Comparison of ENCODE assay signal across 17 cellular contexts in the genomic region with DNA sequence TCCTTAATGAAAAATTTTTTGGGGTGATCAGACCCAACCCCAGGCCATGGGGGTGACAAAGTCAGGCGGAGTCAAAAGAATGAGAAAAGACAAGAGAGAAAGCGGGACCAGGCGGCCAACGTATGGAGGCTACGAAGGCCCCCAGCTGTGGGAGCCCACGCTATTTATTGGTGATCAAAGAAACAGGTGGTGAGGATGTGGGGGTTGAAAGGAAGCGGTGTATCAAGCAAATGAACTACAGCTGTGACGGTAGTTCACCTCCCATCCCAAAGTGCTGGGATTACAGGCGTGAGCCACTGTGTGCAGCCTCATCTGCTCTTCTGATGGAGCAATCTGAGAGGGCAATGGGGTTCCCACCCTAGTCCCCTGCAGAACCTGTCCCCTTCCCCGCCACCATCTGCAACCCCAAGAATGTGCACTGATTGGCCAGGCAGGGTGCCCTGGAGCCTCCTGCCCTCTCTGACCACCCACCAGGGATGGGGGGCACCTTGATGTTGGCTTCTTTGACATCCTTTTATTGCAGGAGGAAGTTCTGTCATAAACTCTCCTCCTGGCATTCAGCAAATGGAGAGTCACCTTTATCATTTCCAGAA. TPM values are rescaled to one million over a fixed set of nuclear protein-coding genes. Genes with fewer than 3 reads are reported as not detected.
"Had no signal": no experiment of that assay in that cellular context is flagged by ENCODE, and none has a peak within 500 bp of the region (broad histone marks: within the 10 kb centered on the region; RNA-seq: fewer than 3 reads in every experiment).

No MANE protein-coding gene starts in this region.

- H3K4me3 ChIP-seq: lower lobe of right lung, thyroid gland, vagina had no signal

- H3K4me3 Mint-ChIP-seq: immature natural killer cell had no signal

- H3K27ac ChIP-seq: ascending aorta, dorsolateral prefrontal cortex, esophagus squamous epithelium, lower lobe of right lung, pancreas, thyroid gland, vagina had no signal

- H3K36me3 ChIP-seq: ascending aorta, esophagus squamous epithelium, lower lobe of right lung, pancreas, thyroid gland, vagina had no signal

- H3K36me3 Mint-ChIP-seq: immature natural killer cell; naive thymus-derived CD4-positive, alpha-beta T cell had no signal

- H3K9me3 ChIP-seq: ascending aorta, esophagus squamous epithelium, lower lobe of right lung, pancreas, thyroid gland, vagina had no signal

- ATAC-seq: left cardiac atrium; lower lobe of right lung; naive thymus-derived CD4-positive, alpha-beta T cell; pancreas had no signal

- H3K9me3 Mint-ChIP-seq: immature natural killer cell; T-helper 2 cell treated with Interferon-gamma antibody and Interleukin-4, amounts not matched to agents 5 μg/mL and 100 μg/mL, for 36 hours had no signal

- DNase-seq: activated CD4-positive, alpha-beta T cell treated with anti-CD3 and anti-CD28 coated beads for 1 hour; activated CD4-positive, alpha-beta T cell treated with anti-CD3 and anti-CD28 coated beads, Interleukin-2, amount 50 U/mL, for 48 hours; dorsolateral prefrontal cortex; esophagus squamous epithelium; foreskin fibroblast; immature natural killer cell; left cardiac atrium; lower lobe of right lung; naive thymus-derived CD4-positive, alpha-beta T cell; pancreas; stimulated activated CD4-positive, alpha-beta T cell treated with anti-CD3 and anti-CD28 coated beads, Interleukin-4, amount 100 ng/mL, for 4 hours; thyroid gland had no signal

- H3K27ac Mint-ChIP-seq: immature natural killer cell; naive thymus-derived CD4-positive, alpha-beta T cell; T-helper 2 cell treated with Interferon-gamma antibody and Interleukin-4, amounts not matched to agents 5 μg/mL and 100 μg/mL, for 36 hours had no signal

RNA-seq across cellular contexts. Expression of a gene that starts 1.1 kb away (rescaled TPM):
- total RNA-seq: ascending aorta; mononuclear cell; naive thymus-derived CD4-positive, alpha-beta T cell; skeletal muscle tissue had no signal

RNA-seq across cellular contexts. Expression of a gene that starts 19.1 kb away (rescaled TPM):
- total RNA-seq: ascending aorta; lower lobe of right lung; mononuclear cell; naive thymus-derived CD4-positive, alpha-beta T cell; thyroid gland had no signal

RNA-seq across cellular contexts. Expression of a gene that starts 56.6 kb away (rescaled TPM):
- total RNA-seq: ascending aorta had no signal
